Comparison of ENCODE assay signal across 1 cellular context in genomic region chr1:17606826-17607440, GRCh38.
TF ChIP-seq lines count a peak whose summit lies in the region.

No MANE protein-coding gene starts in this region.

TF ChIP-seq in HepG2, 621 proteins besides CTCF, POLR2A, EP300 and RAD21 (continued from another document):
- TF ChIP-seq, protein P1, sequence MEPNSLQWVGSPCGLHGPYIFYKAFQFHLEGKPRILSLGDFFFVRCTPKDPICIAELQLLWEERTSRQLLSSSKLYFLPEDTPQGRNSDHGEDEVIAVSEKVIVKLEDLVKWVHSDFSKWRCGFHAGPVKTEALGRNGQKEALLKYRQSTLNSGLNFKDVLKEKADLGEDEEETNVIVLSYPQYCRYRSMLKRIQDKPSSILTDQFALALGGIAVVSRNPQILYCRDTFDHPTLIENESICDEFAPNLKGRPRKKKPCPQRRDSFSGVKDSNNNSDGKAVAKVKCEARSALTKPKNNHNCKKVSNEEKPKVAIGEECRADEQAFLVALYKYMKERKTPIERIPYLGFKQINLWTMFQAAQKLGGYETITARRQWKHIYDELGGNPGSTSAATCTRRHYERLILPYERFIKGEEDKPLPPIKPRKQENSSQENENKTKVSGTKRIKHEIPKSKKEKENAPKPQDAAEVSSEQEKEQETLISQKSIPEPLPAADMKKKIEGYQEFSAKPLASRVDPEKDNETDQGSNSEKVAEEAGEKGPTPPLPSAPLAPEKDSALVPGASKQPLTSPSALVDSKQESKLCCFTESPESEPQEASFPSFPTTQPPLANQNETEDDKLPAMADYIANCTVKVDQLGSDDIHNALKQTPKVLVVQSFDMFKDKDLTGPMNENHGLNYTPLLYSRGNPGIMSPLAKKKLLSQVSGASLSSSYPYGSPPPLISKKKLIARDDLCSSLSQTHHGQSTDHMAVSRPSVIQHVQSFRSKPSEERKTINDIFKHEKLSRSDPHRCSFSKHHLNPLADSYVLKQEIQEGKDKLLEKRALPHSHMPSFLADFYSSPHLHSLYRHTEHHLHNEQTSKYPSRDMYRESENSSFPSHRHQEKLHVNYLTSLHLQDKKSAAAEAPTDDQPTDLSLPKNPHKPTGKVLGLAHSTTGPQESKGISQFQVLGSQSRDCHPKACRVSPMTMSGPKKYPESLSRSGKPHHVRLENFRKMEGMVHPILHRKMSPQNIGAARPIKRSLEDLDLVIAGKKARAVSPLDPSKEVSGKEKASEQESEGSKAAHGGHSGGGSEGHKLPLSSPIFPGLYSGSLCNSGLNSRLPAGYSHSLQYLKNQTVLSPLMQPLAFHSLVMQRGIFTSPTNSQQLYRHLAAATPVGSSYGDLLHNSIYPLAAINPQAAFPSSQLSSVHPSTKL (CRISPR knock-in tag; IDR thresholded peaks at IDR 0.05), result 0 out of 2 replicates have a peak, but pooled peaks have one; percentile 9
- TF ChIP-seq MAX (IDR thresholded peaks at IDR 0.05) (0 out of 2 replicates have a peak, but pooled peaks have one; percentile 38), ARHGAP35 (CRISPR knock-in tag; IDR thresholded peaks at IDR 0.05; ENCODE audit: borderline replicate concordance) (no peak)
- TF ChIP-seq, protein P2, sequence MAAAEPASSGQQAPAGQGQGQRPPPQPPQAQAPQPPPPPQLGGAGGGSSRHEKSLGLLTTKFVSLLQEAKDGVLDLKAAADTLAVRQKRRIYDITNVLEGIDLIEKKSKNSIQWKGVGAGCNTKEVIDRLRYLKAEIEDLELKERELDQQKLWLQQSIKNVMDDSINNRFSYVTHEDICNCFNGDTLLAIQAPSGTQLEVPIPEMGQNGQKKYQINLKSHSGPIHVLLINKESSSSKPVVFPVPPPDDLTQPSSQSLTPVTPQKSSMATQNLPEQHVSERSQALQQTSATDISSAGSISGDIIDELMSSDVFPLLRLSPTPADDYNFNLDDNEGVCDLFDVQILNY (CRISPR knock-in tag; conservative IDR thresholded peaks at IDR 0.05), result no peak
- TF ChIP-seq, protein P3, sequence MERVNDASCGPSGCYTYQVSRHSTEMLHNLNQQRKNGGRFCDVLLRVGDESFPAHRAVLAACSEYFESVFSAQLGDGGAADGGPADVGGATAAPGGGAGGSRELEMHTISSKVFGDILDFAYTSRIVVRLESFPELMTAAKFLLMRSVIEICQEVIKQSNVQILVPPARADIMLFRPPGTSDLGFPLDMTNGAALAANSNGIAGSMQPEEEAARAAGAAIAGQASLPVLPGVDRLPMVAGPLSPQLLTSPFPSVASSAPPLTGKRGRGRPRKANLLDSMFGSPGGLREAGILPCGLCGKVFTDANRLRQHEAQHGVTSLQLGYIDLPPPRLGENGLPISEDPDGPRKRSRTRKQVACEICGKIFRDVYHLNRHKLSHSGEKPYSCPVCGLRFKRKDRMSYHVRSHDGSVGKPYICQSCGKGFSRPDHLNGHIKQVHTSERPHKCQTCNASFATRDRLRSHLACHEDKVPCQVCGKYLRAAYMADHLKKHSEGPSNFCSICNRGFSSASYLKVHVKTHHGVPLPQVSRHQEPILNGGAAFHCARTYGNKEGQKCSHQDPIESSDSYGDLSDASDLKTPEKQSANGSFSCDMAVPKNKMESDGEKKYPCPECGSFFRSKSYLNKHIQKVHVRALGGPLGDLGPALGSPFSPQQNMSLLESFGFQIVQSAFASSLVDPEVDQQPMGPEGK (CRISPR knock-in tag; IDR thresholded peaks at IDR 0.05), result no peak
